ENCODE assay signal across 1 cellular context in the genomic region with DNA sequence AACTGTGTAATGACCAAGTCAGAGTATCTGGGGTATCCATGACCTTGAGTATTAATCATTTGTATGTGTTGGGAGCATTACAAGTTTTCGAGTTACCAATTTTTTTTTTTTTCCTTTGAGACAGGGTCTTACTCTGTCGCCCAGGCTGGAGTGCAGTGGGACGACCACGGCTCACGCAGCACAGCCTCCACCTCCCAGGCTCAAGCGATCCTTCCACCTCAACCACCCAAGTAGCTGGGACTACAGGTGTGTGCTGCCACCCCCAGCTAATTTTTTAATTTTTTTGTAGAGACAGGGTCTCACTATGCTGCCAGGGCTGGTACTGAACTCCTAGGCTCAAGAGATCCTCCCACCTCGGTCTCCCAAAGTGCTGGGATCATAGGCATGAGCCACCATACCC.
TF ChIP-seq lines count a peak whose summit lies in the region.

No MANE protein-coding gene starts in this region.

TF ChIP-seq in IMR-90, 13 proteins besides CTCF, POLR2A, EP300 and RAD21:
- TF ChIP-seq MAFK (IDR thresholded peaks at IDR 0.05; ENCODE audit: low read depth, low read length): no peak
- TF ChIP-seq, protein P1, sequence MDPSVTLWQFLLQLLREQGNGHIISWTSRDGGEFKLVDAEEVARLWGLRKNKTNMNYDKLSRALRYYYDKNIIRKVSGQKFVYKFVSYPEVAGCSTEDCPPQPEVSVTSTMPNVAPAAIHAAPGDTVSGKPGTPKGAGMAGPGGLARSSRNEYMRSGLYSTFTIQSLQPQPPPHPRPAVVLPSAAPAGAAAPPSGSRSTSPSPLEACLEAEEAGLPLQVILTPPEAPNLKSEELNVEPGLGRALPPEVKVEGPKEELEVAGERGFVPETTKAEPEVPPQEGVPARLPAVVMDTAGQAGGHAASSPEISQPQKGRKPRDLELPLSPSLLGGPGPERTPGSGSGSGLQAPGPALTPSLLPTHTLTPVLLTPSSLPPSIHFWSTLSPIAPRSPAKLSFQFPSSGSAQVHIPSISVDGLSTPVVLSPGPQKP (IDR thresholded peaks at IDR 0.05; ENCODE audit: borderline replicate concordance, low read depth, low read length): no peak
- TF ChIP-seq CHD1 (IDR thresholded peaks at IDR 0.05; ENCODE audit: low read depth, low read length): no peak
- TF ChIP-seq, protein P2, sequence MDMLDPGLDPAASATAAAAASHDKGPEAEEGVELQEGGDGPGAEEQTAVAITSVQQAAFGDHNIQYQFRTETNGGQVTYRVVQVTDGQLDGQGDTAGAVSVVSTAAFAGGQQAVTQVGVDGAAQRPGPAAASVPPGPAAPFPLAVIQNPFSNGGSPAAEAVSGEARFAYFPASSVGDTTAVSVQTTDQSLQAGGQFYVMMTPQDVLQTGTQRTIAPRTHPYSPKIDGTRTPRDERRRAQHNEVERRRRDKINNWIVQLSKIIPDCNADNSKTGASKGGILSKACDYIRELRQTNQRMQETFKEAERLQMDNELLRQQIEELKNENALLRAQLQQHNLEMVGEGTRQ (IDR thresholded peaks at IDR 0.05; ENCODE audit: low read depth, low read length): no peak
- no peak for TF ChIP-seq RCOR1 (IDR thresholded peaks at IDR 0.05; ENCODE audit: insufficient replicate concordance, low read length)
- no peak for TF ChIP-seq FOS (IDR thresholded peaks at IDR 0.05; ENCODE audit: low read depth, low read length)
- TF ChIP-seq SMC3 (IDR thresholded peaks at IDR 0.05; ENCODE audit: low read depth, low read length): no peak
- no peak for TF ChIP-seq RFX5 (IDR thresholded peaks at IDR 0.05; ENCODE audit: low read depth, low read length)
- TF ChIP-seq BHLHE40 (IDR thresholded peaks at IDR 0.05; ENCODE audit: low read depth, low read length): no peak
- no peak for TF ChIP-seq MXI1 (IDR thresholded peaks at IDR 0.05; ENCODE audit: borderline replicate concordance, low read depth, low read length)
- TF ChIP-seq NFE2L2 (IDR thresholded peaks at IDR 0.05; ENCODE audit: low read depth, low read length): no peak
- TF ChIP-seq MAZ (IDR thresholded peaks at IDR 0.05; ENCODE audit: borderline replicate concordance, low read depth, low read length): no peak
- no peak for TF ChIP-seq CEBPB (IDR thresholded peaks at IDR 0.05; ENCODE audit: low read depth, low read length)
TF ChIP-seq in IMR-90: peak in this region for 0.
